16 cellular contexts compared by ENCODE assay signal in the genomic region with DNA sequence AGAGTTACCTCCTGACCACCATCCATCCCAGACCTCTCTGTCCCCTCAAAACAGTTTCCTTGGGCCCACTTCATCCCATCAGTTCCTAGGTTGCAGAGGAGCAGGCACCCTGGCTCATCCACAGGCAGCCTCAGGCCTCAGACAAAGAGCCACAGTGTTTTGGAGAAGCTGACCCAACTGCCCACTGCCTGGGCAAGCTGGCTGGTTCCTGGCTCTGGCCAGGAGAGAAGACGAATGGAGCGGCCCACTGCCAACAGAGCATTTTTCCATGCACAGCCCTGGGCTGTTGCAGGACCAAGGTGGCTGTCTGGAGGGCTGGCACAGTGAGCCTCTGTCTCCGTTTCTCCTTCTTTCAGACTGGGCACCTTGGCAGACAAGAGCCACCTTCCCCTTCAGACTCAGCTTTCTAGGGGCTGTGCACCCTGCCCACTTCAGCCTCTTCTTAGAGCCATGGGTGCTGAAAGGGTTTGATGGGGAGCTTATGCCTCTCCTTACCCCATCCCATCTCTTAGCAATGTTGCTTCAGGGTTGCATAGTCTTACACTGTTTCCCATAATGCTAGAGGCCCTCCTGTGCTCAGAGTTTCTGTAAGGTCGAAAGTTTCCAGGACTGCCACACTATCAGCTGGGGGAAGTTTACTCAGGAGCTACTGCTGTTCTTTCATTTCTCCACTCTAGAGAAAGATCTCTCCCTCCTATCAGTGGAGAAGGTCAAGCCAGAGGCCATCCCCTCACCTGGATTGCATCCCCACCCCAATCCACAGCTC. TPM values are rescaled to one million over a fixed set of nuclear protein-coding genes. Genes with fewer than 3 reads are reported as not detected.
DNase-seq lines count a peak whose midpoint lies in the region; ATAC-seq, FAIRE-seq and TF ChIP-seq lines count a peak whose summit lies in the region.
"Had no signal": no experiment of that assay in that cellular context is flagged by ENCODE, and none has a peak within 500 bp of the region (broad histone marks: within the 10 kb centered on the region; RNA-seq: fewer than 3 reads in every experiment).

No MANE protein-coding gene starts in this region.

- H3K4me2 ChIP-seq in K562 (ENCODE audit: insufficient read depth, low read length) (no peak overlapping the region), mesenchymal stem cell (ENCODE audit: low read length, poor library complexity, severe bottlenecking) (no peak overlapping the region), smooth muscle cell (peak overlapping the region; percentile 85)

- TF ChIP-seq CTCF in K562 (IDR thresholded peaks at IDR 0.05 in 2 of 3, conservative IDR thresholded peaks at IDR 0.05 in 1 of 3; ENCODE audit: insufficient read depth in 2 of 3, low read depth in 1 of 3, low read length in 3 of 3) (no peak), smooth muscle cell (IDR thresholded peaks at IDR 0.05; ENCODE audit: borderline replicate concordance, insufficient read depth, poor library complexity, severe bottlenecking) (no peak)

- H2BK120ac ChIP-seq in mesenchymal stem cell (ENCODE audit: low read depth, low read length), result no peak overlapping the region

- H3K9me3 ChIP-seq in K562 (replicated peaks; ENCODE audit: control insufficient read depth, insufficient read depth, low read depth, low read length), result no peaks in the 10 kb centered on the region
- no peaks in the 10 kb centered on the region for H3K9me3 ChIP-seq in mesenchymal stem cell (ENCODE audit: control insufficient read depth, low read length)
- H3K9me3 ChIP-seq in smooth muscle cell (replicated peaks; ENCODE audit: low read depth), result no peaks in the 10 kb centered on the region
- H3K9me3 ChIP-seq: testis had no signal

- H3K14ac ChIP-seq in mesenchymal stem cell (ENCODE audit: low read length in 2 of 2), result peak overlapping the region in 1 of 2 experiments; percentile 58

- H3K9me1 ChIP-seq in K562 (ENCODE audit: control insufficient read depth, insufficient read depth, low read length), result no peaks in the 10 kb centered on the region

- in situ Hi-C loops in K562 (cut with MboI), result loop anchor here (5.0 kb wide), 1 partner anchor 352 kb away; no protein-coding TSS in a partner anchor

- no TSS peak for BruUV-seq in K562 (replicated peaks; lab: Mats Ljungman, UMichigan)

- TF ChIP-seq POLR2A in K562 (conservative IDR thresholded peaks at IDR 0.05), result no peak

- H4K8ac ChIP-seq in mesenchymal stem cell (ENCODE audit: low read length), result no peak overlapping the region

- WGBS in K562 (ENCODE audit: insufficient coverage, low coverage, missing lambda C conversion rate), result 1% methylated on average over 4 of the region's 4 CpGs
- 82% methylated on average over 4 of the region's 4 CpGs for WGBS in mesenchymal stem cell
- 74% methylated on average over 4 of the region's 4 CpGs for WGBS in smooth muscle cell (ENCODE audit: low lambda C conversion rate)

- no peak overlapping the region for H3K23ac ChIP-seq in mesenchymal stem cell (ENCODE audit: low read length in 2 of 2)

- H3K79me2 ChIP-seq in K562 (ENCODE audit: control insufficient read depth, insufficient read depth, low read length), result no peaks in the 10 kb centered on the region
- peaks cover 33% of the 10 kb centered on the region for H3K79me2 ChIP-seq in smooth muscle cell (ENCODE audit: low read depth)

- ATAC-seq in K562, result peak; percentile 55; the same call in 2 of the 3 replicates
- ATAC-seq in HG03097 (IDR thresholded peaks at IDR 0.05; ENCODE audit: low FRiP score, unreplicated experiment), result no peak
- ATAC-seq: activated T-cell treated with anti-CD3 and anti-CD28 coated beads, Interleukin-2, amount 50 U/mL, for 4 hours; esophagus mucosa had no signal

- no peak overlapping the region for H3K9ac ChIP-seq in K562 (ENCODE audit: insufficient read depth in 1 of 2, low read depth in 2 of 2, low read length in 2 of 2)
- H3K9ac ChIP-seq in mesenchymal stem cell (ENCODE audit: low read length), result peak overlapping the region; percentile 82
- H3K9ac ChIP-seq in smooth muscle cell (ENCODE audit: low read depth), result peak overlapping the region; percentile 61

- H3K4me1 ChIP-seq in K562 (replicated peaks in 1 of 2; ENCODE audit: control insufficient read depth in 2 of 2, insufficient read depth in 2 of 2, low read length in 2 of 2) (no peaks in the 10 kb centered on the region), mesenchymal stem cell (ENCODE audit: control insufficient read depth, insufficient read depth, low read depth, low read length) (no peaks in the 10 kb centered on the region), smooth muscle cell (ENCODE audit: low read depth) (peaks cover 23% of the 10 kb centered on the region)
- H3K4me1 ChIP-seq: testis had no signal

- H3K4me3 ChIP-seq in K562, result no peak overlapping the region
- peak overlapping the region in 1 of 2 experiments; percentile 77 for H3K4me3 ChIP-seq in mesenchymal stem cell (ENCODE audit: insufficient read depth in 1 of 2, low read depth in 1 of 2, low read length in 2 of 2)
- peak overlapping the region; percentile 40 for H3K4me3 ChIP-seq in smooth muscle cell
- H3K4me3 ChIP-seq: lung had no signal

- H3K36me3 ChIP-seq in K562 (ENCODE audit: control insufficient read depth, insufficient read depth, low read length), result no peaks in the 10 kb centered on the region
- peaks cover 0 to 24% of the 10 kb centered on the region in 2 experiments for H3K36me3 ChIP-seq in mesenchymal stem cell (ENCODE audit: control insufficient read depth in 1 of 2, insufficient read depth in 2 of 2, low read depth in 1 of 2, low read length in 2 of 2)
- H3K36me3 ChIP-seq in smooth muscle cell (ENCODE audit: low read depth), result no peaks in the 10 kb centered on the region

- no peak overlapping the region for H2BK12ac ChIP-seq in mesenchymal stem cell (ENCODE audit: low read length in 2 of 2)

- no peak overlapping the region for H2BK5ac ChIP-seq in mesenchymal stem cell (ENCODE audit: low read depth, low read length, poor library complexity, severe bottlenecking)

- H3K27me3 ChIP-seq in K562 (ENCODE audit: control insufficient read depth in 2 of 2, insufficient read depth in 2 of 2, low read length in 2 of 2), result peaks cover 57 to 79% of the 10 kb centered on the region in 2 experiments
- H3K27me3 ChIP-seq in mesenchymal stem cell (ENCODE audit: control insufficient read depth in 1 of 2, insufficient read depth in 1 of 2, low read length in 2 of 2), result peaks cover 0 to 84% of the 10 kb centered on the region in 2 experiments
- no peaks in the 10 kb centered on the region for H3K27me3 ChIP-seq in smooth muscle cell (ENCODE audit: low read depth)
- H3K27me3 ChIP-seq: testis had no signal

- peaks cover 14% of the 10 kb centered on the region; the same call in 1 of the 2 replicates for H4K20me1 ChIP-seq in K562 (replicated peaks; ENCODE audit: control insufficient read depth, insufficient read depth, low read length)
- H4K20me1 ChIP-seq in smooth muscle cell (ENCODE audit: low read depth), result no peaks in the 10 kb centered on the region

- H2AK5ac ChIP-seq in mesenchymal stem cell (ENCODE audit: low read length, severe bottlenecking), result no peak overlapping the region

- no peak for TF ChIP-seq EP300 in K562 (IDR thresholded peaks at IDR 0.05; ENCODE audit: low read length)

- FAIRE-seq in K562 (lab: Jason Lieb, UNC), result no peak

- H3K27ac ChIP-seq in K562 (ENCODE audit: extremely low read depth, low read depth, low read length) (no peak overlapping the region), mesenchymal stem cell (ENCODE audit: low read length, poor library complexity, severe bottlenecking) (no peak overlapping the region), smooth muscle cell (ENCODE audit: low read depth) (peak overlapping the region; percentile 84)

- no peak for TF ChIP-seq RAD21 in K562 (CRISPR knock-in tag; conservative IDR thresholded peaks at IDR 0.05 in 1 of 2, IDR thresholded peaks at IDR 0.05 in 1 of 2)

- intact Hi-C loops in K562 (cut with micrococcal nuclease), result no loop called here

- no peak overlapping the region for H3K4ac ChIP-seq in mesenchymal stem cell (ENCODE audit: low read depth in 1 of 2, low read length in 2 of 2)

- no peak overlapping the region for H4K91ac ChIP-seq in mesenchymal stem cell (ENCODE audit: low read length)

- no peaks in the 10 kb centered on the region for H3K79me1 ChIP-seq in mesenchymal stem cell (replicated peaks; ENCODE audit: low read length, poor library complexity, severe bottlenecking)

- CTCF ChIA-PET in K562 (lab: Yijun Ruan, JAX; ENCODE audit: low intra/inter-chr PET ratio), result no interaction called here

- DNase-seq in Ammon's horn (ENCODE audit: low spot score) (peak; percentile 73), K562 (ENCODE audit: extremely low read depth in 1 of 4, low spot score in 3 of 4) (no peak), mesenchymal stem cell (no peak), smooth muscle cell (lab: John Stamatoyannopoulos, UW; ENCODE audit: unreplicated experiment) (no peak), D341Med (ENCODE audit: low spot score) (no peak), NCI-H1694 (lab: John Stamatoyannopoulos, UW) (no peak), ecto neural progenitor cell (ENCODE audit: low spot score) (no peak)
- DNase-seq: activated CD4-positive, alpha-beta T cell treated with anti-CD3 and anti-CD28 coated beads for 36 hours; activated T-cell treated with anti-CD3 and anti-CD28 coated beads, Interleukin-2, amount 50 U/mL, for 4 hours; KBM-7; SIG-M5; T-helper 9 cell; testis had no signal

- H2BK15ac ChIP-seq in mesenchymal stem cell (ENCODE audit: low read depth, poor library complexity, severe bottlenecking), result no peak overlapping the region

- no peak overlapping the region for H2AFZ ChIP-seq in K562 (ENCODE audit: low read depth, low read length)
- no peak overlapping the region for H2AFZ ChIP-seq in mesenchymal stem cell (ENCODE audit: low read depth, low read length)
- no peak overlapping the region for H2AFZ ChIP-seq in smooth muscle cell (ENCODE audit: low read depth)

- no peak overlapping the region for H3K18ac ChIP-seq in mesenchymal stem cell (ENCODE audit: low read depth in 1 of 2, low read length in 2 of 2)

- H3F3A ChIP-seq in smooth muscle cell (ENCODE audit: low read depth), result peaks cover 10% of the 10 kb centered on the region

- POLR2A ChIA-PET in K562 (lab: Yijun Ruan, JAX), result interaction anchor here (1.0 kb wide), 1 partner anchor 10 kb away, joined by 4 read pairs; no protein-coding TSS in a partner anchor

RNA-seq across cellular contexts. Expression of a gene that starts 1.0 kb away (rescaled TPM):
- total RNA-seq in K562 (2011; cell fraction: chromatin; rRNA removed; ENCODE audit: low replicate concordance), result not detected in 2 replicates
- total RNA-seq in K562 (2011; cell fraction: nucleolus; rRNA removed), result not detected in 2 replicates
- total RNA-seq in K562 (2011; cell fraction: nucleoplasm; rRNA removed), result not detected in 2 replicates
- total RNA-seq in K562 (2014; rRNA removed) (not detected in 2 replicates), K562 (2014; rRNA removed; fragmentation: Illumina TruSeq; extraction: Trizol) (not detected in 2 replicates), K562 (2015; rRNA removed; fragmentation: Illumina TruSeq; extraction: Trizol) (not detected in 2 replicates), K562 (2021) (0.13 and 0.20 TPM in 2 replicates), smooth muscle cell (247 and 332 TPM in 2 replicates)
- polyA plus RNA-seq in K562 (2011; rRNA removed) (0.03 TPM in 1 of 2 replicates, not detected in the other), K562 (2014; fragmentation: Illumina TruSeq; extraction: Trizol) (not detected in 2 replicates), K562 (2014; fragmentation: Nextera tagmentation; extraction: Ambion mirVana) (under 1 TPM in 1 of 2 experiments, not detected in 1; 0.03 TPM), K562 (2014; rRNA removed) (not detected in 2 replicates), smooth muscle cell (207 and 369 TPM in 2 replicates)
- polyA plus RNA-seq in K562 (2011; cell fraction: cytosol; rRNA removed), result 0.01 and 0.04 TPM in 2 replicates
- polyA plus RNA-seq in K562 (2011; cell fraction: nucleus; rRNA removed), result not detected in 2 replicates
- 0.30 TPM in 1 of 2 replicates, not detected in the other for polyA plus RNA-seq in K562 (2012)
- not detected in 2 replicates for polyA minus RNA-seq in K562 (2011; rRNA and poly(A)+ RNA removed)
- polyA minus RNA-seq in K562 (2011; cell fraction: cytosol; rRNA and poly(A)+ RNA removed), result not detected in 2 replicates
- polyA minus RNA-seq in K562 (2011; cell fraction: nucleus; rRNA and poly(A)+ RNA removed), result not detected in 2 replicates
- 1.3 TPM for polyA plus RNA-seq in mesenchymal stem cell (2013, experiment 1 of 2)
- 1.4 TPM for polyA plus RNA-seq in mesenchymal stem cell (2013, experiment 2 of 2)

RNA-seq across cellular contexts. Expression of a gene that starts 44.6 kb away (rescaled TPM):
- 20.8 and 48.4 TPM in 2 replicates for total RNA-seq in K562 (2011; cell fraction: chromatin; rRNA removed; ENCODE audit: low replicate concordance)
- total RNA-seq in K562 (2011; cell fraction: nucleolus; rRNA removed), result 32.6 and 48.7 TPM in 2 replicates
- total RNA-seq in K562 (2011; cell fraction: nucleoplasm; rRNA removed), result 41.1 and 65.7 TPM in 2 replicates
- 8.7 and 11.3 TPM in 2 replicates for total RNA-seq in K562 (2014; rRNA removed)
- 5.8 and 7.2 TPM in 2 replicates for total RNA-seq in K562 (2014; rRNA removed; fragmentation: Illumina TruSeq; extraction: Trizol)
- total RNA-seq in K562 (2015; rRNA removed; fragmentation: Illumina TruSeq; extraction: Trizol), result 2.6 and 2.9 TPM in 2 replicates
- 9.6 and 11.5 TPM in 2 replicates for total RNA-seq in K562 (2021)
- polyA plus RNA-seq in K562 (2011; rRNA removed), result 29.7 and 41.9 TPM in 2 replicates
- 33.8 and 79.9 TPM in 2 replicates for polyA plus RNA-seq in K562 (2011; cell fraction: cytosol; rRNA removed)
- polyA plus RNA-seq in K562 (2011; cell fraction: nucleus; rRNA removed), result 25.8 and 51.6 TPM in 2 replicates
- polyA plus RNA-seq in K562 (2012), result 6.2 and 11.0 TPM in 2 replicates
- 9.4 and 12.2 TPM in 2 replicates for polyA plus RNA-seq in K562 (2014; fragmentation: Illumina TruSeq; extraction: Trizol)
- polyA plus RNA-seq in K562 (2014; fragmentation: Nextera tagmentation; extraction: Ambion mirVana), result 1 to 10 TPM; 2.3 to 3.8 TPM
- 10.1 and 12.7 TPM in 2 replicates for polyA plus RNA-seq in K562 (2014; rRNA removed)
- polyA minus RNA-seq in K562 (2011; rRNA and poly(A)+ RNA removed), result 18.7 and 24.3 TPM in 2 replicates
- polyA minus RNA-seq in K562 (2011; cell fraction: cytosol; rRNA and poly(A)+ RNA removed), result 12.4 and 25.9 TPM in 2 replicates
- polyA minus RNA-seq in K562 (2011; cell fraction: nucleus; rRNA and poly(A)+ RNA removed), result 23.1 and 23.3 TPM in 2 replicates
- 23.3 TPM for polyA plus RNA-seq in mesenchymal stem cell (2013, experiment 1 of 2)
- 22.9 TPM for polyA plus RNA-seq in mesenchymal stem cell (2013, experiment 2 of 2)
- 80.0 and 96.1 TPM in 2 replicates for total RNA-seq in smooth muscle cell
- 93.8 and 101 TPM in 2 replicates for polyA plus RNA-seq in smooth muscle cell

Comparison
In these comparisons a context has a peak if more than half of its experiments do, and no peak if none do; other contexts are left out.
1. H3K9ac ChIP-seq: peak in mesenchymal stem cell (single experiment) and smooth muscle cell (single experiment); none in K562 (0 of 2).
2. RNA of a gene that starts 1.0 kb away (total RNA-seq): 247 to 332 TPM in smooth muscle cell; 0.13 to 0.20 TPM in K562; every median in the first group is over 100 times any median in the second.